8 cellular contexts compared by ENCODE assay signal in the genomic region with DNA sequence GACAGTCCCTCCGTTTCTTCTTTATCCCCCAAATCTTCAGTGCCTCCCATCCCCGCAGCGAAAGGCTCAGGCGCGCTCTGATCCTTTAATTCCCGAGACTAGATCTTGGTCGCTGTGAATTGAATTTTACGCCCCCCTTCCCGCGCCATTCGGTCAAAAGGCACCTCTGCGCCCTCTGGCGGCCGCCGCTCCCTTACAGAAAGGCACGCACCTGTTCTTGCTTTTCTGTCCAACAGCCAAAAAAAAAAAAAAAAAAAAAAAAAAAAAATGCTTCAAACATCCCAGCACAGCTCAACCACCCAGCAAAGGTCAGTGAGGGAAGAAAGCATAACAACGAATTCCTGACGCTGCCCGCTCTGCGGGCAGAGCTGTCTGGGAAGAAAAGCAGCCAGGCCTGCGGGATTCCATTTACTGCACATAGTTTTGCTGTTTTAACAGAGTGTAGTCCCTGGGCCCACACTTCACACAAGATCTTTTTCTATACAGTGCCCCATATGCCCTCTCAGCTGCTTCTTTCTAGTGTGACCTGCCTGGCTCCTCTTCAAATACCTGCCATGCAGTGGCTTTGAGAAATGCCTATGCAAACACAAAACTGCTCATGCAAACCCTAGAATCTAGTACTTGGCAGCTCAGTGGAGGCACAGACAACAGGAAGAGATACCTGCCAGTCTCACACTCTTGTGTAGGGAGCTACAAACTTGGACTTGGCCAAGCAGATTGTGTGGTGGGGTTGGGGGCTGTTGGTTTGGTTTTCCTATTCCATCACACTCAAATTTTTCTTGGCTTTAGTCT. TPM values are rescaled to one million over a fixed set of nuclear protein-coding genes. Genes with fewer than 3 reads are reported as not detected.
DNase-seq lines count a peak whose midpoint lies in the region; ATAC-seq lines count a peak whose summit lies in the region.

No MANE protein-coding gene starts in this region.

- DNase-seq in D341Med (ENCODE audit: low spot score), result peak; percentile 86
- DNase-seq in NCI-H446 (lab: John Stamatoyannopoulos, UW), result peak; percentile 17 to 71
- DNase-seq in activated CD4-positive, alpha-beta T cell treated with anti-CD3 and anti-CD28 coated beads for 24 hours (ENCODE audit: low read depth in 2 of 2), result peak; percentile 80 to 84
- DNase-seq in cerebellum (ENCODE audit: low spot score), result peak; percentile 73
- peak; percentile 95 for DNase-seq in left kidney (ENCODE audit: low read depth, low spot score)
- DNase-seq in stimulated activated CD4-positive, alpha-beta T cell treated with anti-CD3 and anti-CD28 coated beads, Interleukin-4, amount 100 ng/mL, for 1 hour, result peak; percentile 90

- ATAC-seq in HG02678 (IDR thresholded peaks at IDR 0.05; ENCODE audit: unreplicated experiment), result peak; percentile 17
- no peak for ATAC-seq in HG03571 (IDR thresholded peaks at IDR 0.05; ENCODE audit: unreplicated experiment)

RNA-seq across cellular contexts. Expression of a gene that starts 1.3 kb away (rescaled TPM):
- 6.4 TPM for total RNA-seq in cerebellum

RNA-seq across cellular contexts. Expression of a gene that starts 11.3 kb away (rescaled TPM):
- total RNA-seq in cerebellum, result 0.27 TPM

RNA-seq across cellular contexts. Expression of a gene that starts 23.6 kb away (rescaled TPM):
- 1.00 TPM for total RNA-seq in cerebellum

RNA-seq across cellular contexts. Expression of a gene that starts 36.9 kb away (rescaled TPM):
- 26.4 TPM for total RNA-seq in cerebellum

Comparison
In these comparisons a context has a peak if more than half of its experiments do, and no peak if none do; other contexts are left out.
1. DNase-seq: peak in every context shown above with its lines; median percentile 95 in left kidney; 90 in stimulated activated CD4-positive, alpha-beta T cell treated with anti-CD3 and anti-CD28 coated beads, Interleukin-4, amount 100 ng/mL, for 1 hour; 86 in D341Med; 82 in activated CD4-positive, alpha-beta T cell treated with anti-CD3 and anti-CD28 coated beads for 24 hours; 73 in cerebellum; 44 in NCI-H446.